In genomic region chr9:128593039-128593438, GRCh38 we compare ENCODE assay signal across 26 cellular contexts.
"Had no signal": no experiment of that assay in that cellular context is flagged by ENCODE, and none has a peak within 500 bp of the region (broad histone marks: within the 10 kb centered on the region; RNA-seq: fewer than 3 reads in every experiment).

No MANE protein-coding gene starts in this region.

- H3K9me3 Mint-ChIP-seq: activated CD4-positive, alpha-beta T cell treated with anti-CD3 and anti-CD28 coated beads, Interleukin-2, amount 10 ng/mL, durations not matched to agents 7 days and 5 days; activated naive CD4-positive, alpha-beta T cell treated with anti-CD3 and anti-CD28 coated beads for 36 hours; activated naive CD4-positive, alpha-beta T cell treated with anti-CD3 and anti-CD28 coated beads, Interleukin-2, amount 50 U/mL, for 72 hours; activated T-cell treated with anti-CD3 and anti-CD28 coated beads, Interleukin-2, amount 50 U/mL, for 24 hours; T-helper 1 cell treated with Interleukin-12 subunit alpha and Interleukin-12 subunit beta and Interleukin-4 antibody, amounts not matched to agents 30 μg/mL and 1 μg/mL, for 36 hours; T-helper 2 cell treated with Interferon-gamma antibody and Interleukin-4, amounts not matched to agents 5 μg/mL and 100 μg/mL, for 36 hours had no signal

- DNase-seq: activated CD4-positive, alpha-beta T cell treated with anti-CD3 and anti-CD28 coated beads, Interleukin-2, amount 10 ng/mL, durations not matched to agents 7 days and 5 days; activated CD4-positive, alpha-beta T cell treated with anti-CD3 and anti-CD28 coated beads, Interleukin-2, amount 50 U/mL, for 48 hours; activated CD8-positive, alpha-beta T cell treated with anti-CD3 and anti-CD28 coated beads, Interleukin-2, amount 10 ng/mL, durations not matched to agents 7 days and 5 days; activated gamma-delta T cell treated with Interleukin-2 at 50 U/mL for 16 hours; activated naive CD4-positive, alpha-beta T cell treated with anti-CD3 and anti-CD28 coated beads for 36 hours; activated T-cell treated with anti-CD3 and anti-CD28 coated beads, Interleukin-2, amount 50 U/mL, for 24 hours; adrenal gland; body of pancreas; Kasumi-1; KG1; MG63; NCI-H1048; NCI-H1105 treated with DMSO at 0.1 percent for 48 hours; NCI-H1436 treated with DMSO at 0.1 percent for 48 hours; NCI-H1694 treated with DMSO at 0.1 percent for 48 hours; NCI-H2029; NCI-H510A; NCI-H526; NCI-H748 treated with DMSO at 0.1 percent for 48 hours; NK-92 treated with Interleukin-12 subunit alpha and Interleukin-12 subunit beta, amount 100 ng/mL, for 24 hours; PC-9; Right ventricle myocardium superior; SK-N-SH had no signal

- ATAC-seq: activated CD8-positive, alpha-beta T cell treated with anti-CD3 and anti-CD28 coated beads, Interleukin-2, amount 10 ng/mL, durations not matched to agents 7 days and 5 days; activated naive CD4-positive, alpha-beta T cell treated with anti-CD3 and anti-CD28 coated beads, Interleukin-2, amount 50 U/mL, for 72 hours; body of pancreas had no signal

- H3K27ac Mint-ChIP-seq: activated CD4-positive, alpha-beta T cell treated with anti-CD3 and anti-CD28 coated beads, Interleukin-2, amount 10 ng/mL, durations not matched to agents 7 days and 5 days; activated naive CD4-positive, alpha-beta T cell treated with anti-CD3 and anti-CD28 coated beads for 36 hours; activated naive CD4-positive, alpha-beta T cell treated with anti-CD3 and anti-CD28 coated beads, Interleukin-2, amount 50 U/mL, for 72 hours; T-helper 1 cell treated with Interleukin-12 subunit alpha and Interleukin-12 subunit beta and Interleukin-4 antibody, amounts not matched to agents 30 μg/mL and 1 μg/mL, for 36 hours; T-helper 2 cell treated with Interferon-gamma antibody and Interleukin-4, amounts not matched to agents 5 μg/mL and 100 μg/mL, for 36 hours had no signal

- H3K27me3 Mint-ChIP-seq: activated CD4-positive, alpha-beta T cell treated with anti-CD3 and anti-CD28 coated beads, Interleukin-2, amount 10 ng/mL, durations not matched to agents 7 days and 5 days; activated T-cell treated with anti-CD3 and anti-CD28 coated beads, Interleukin-2, amount 50 U/mL, for 24 hours had no signal

- H3K4me3 Mint-ChIP-seq: activated CD4-positive, alpha-beta T cell treated with anti-CD3 and anti-CD28 coated beads, Interleukin-2, amount 10 ng/mL, durations not matched to agents 7 days and 5 days; activated CD8-positive, alpha-beta T cell treated with anti-CD3 and anti-CD28 coated beads, Interleukin-2, amount 10 ng/mL, durations not matched to agents 7 days and 5 days; activated naive CD4-positive, alpha-beta T cell treated with anti-CD3 and anti-CD28 coated beads for 36 hours; activated T-cell treated with anti-CD3 and anti-CD28 coated beads, Interleukin-2, amount 50 U/mL, for 24 hours; T-helper 1 cell treated with Interleukin-12 subunit alpha and Interleukin-12 subunit beta and Interleukin-4 antibody, amounts not matched to agents 30 μg/mL and 1 μg/mL, for 36 hours; T-helper 2 cell treated with Interferon-gamma antibody and Interleukin-4, amounts not matched to agents 5 μg/mL and 100 μg/mL, for 36 hours had no signal
